Comparison of ENCODE assay signal across 16 cellular contexts in the genomic region with DNA sequence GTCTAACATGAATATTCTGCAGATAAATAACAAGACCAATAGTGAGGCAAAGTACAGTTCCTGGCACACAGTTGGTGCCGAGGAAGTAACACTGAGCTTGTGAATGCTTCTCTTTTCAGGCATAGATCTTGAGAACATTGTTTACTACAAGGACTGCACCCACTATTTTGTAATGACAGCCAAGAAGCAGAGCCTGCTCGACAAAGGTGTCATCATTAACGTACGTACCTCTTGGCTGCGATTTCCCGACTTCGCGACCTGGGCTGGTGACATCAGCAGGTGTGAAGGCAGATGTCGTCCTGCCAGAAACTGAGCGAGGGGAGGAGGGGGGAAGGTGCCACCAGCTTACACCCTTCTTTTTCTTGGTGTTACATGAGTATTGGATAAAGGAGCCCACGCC.
A peak's percentile ranks its signal among the peaks of the same experiment; 100 is the strongest.
DNase-seq lines count a peak whose midpoint lies in the region; ATAC-seq and TF ChIP-seq lines count a peak whose summit lies in the region.
"Had no signal": no experiment of that assay in that cellular context is flagged by ENCODE, and none has a peak within 500 bp of the region (broad histone marks: within the 10 kb centered on the region; RNA-seq: fewer than 3 reads in every experiment).

No MANE protein-coding gene starts in this region.

- H3K9me3 ChIP-seq in DND-41 (ENCODE audit: insufficient read depth, low read length, severe bottlenecking), result no peaks in the 10 kb centered on the region
- no peaks in the 10 kb centered on the region for H3K9me3 ChIP-seq in osteoblast (ENCODE audit: low read depth, low read length)
- H3K9me3 ChIP-seq: mucosa of descending colon, Peyer's patch had no signal

- H3K4me1 ChIP-seq in DND-41 (ENCODE audit: insufficient read depth, low read length) (peaks cover 23% of the 10 kb centered on the region), osteoblast (ENCODE audit: insufficient read depth, low read length) (peaks cover 54% of the 10 kb centered on the region)

- ATAC-seq in DND-41 (ENCODE audit: insufficient read depth, low read depth) (no peak), GM19351 (IDR thresholded peaks at IDR 0.05; ENCODE audit: unreplicated experiment) (no peak)
- no peak for ATAC-seq in activated CD4-positive, CD25-positive, alpha-beta regulatory T cell treated with anti-CD3 and anti-CD28 coated beads, Interleukin-2, amount 50 U/mL, for 24 hours
- ATAC-seq: mucosa of descending colon had no signal

- H2AFZ ChIP-seq in DND-41 (ENCODE audit: low read depth, low read length), result no peak overlapping the region
- no peak overlapping the region for H2AFZ ChIP-seq in osteoblast (ENCODE audit: low read length)

- H3K9ac ChIP-seq in DND-41 (ENCODE audit: low read depth, low read length), result no peak overlapping the region

- H3K4me2 ChIP-seq in DND-41 (ENCODE audit: insufficient read depth, low read length) (no peak overlapping the region), osteoblast (ENCODE audit: insufficient read depth, low read length) (no peak overlapping the region)

- DNase-seq in Ammon's horn (ENCODE audit: low spot score), result peak; percentile 27
- DNase-seq in DND-41, result no peak
- no peak for DNase-seq in coronary artery (ENCODE audit: low spot score)
- no peak for DNase-seq in osteoblast (ENCODE audit: insufficient read length, low spot score, missing footprints)
- DNase-seq in NCI-H128 (lab: John Stamatoyannopoulos, UW; ENCODE audit: unreplicated experiment), result no peak
- DNase-seq in medulla oblongata (ENCODE audit: extremely low spot score), result no peak
- DNase-seq: activated CD4-positive, alpha-beta T cell treated with anti-CD3 and anti-CD28 coated beads for 1 hour; activated CD8-positive, alpha-beta memory T cell treated with anti-CD3 and anti-CD28 coated beads, Interleukin-2, amount 50 U/mL, for 4 hours; cerebellar nuclear complex; DMS79; kidney; MM.1S; Peyer's patch had no signal

- H3K79me2 ChIP-seq in DND-41 (ENCODE audit: insufficient read depth, low read length) (no peaks in the 10 kb centered on the region), osteoblast (ENCODE audit: insufficient read depth, low read length) (peaks cover 2% of the 10 kb centered on the region)

- H3K27ac ChIP-seq in DND-41 (ENCODE audit: low read length), result peak overlapping the region; percentile 41; the same call in 1 of the 2 replicates
- H3K27ac ChIP-seq in coronary artery, result peak overlapping the region; percentile 49 to 84
- H3K27ac ChIP-seq in osteoblast (ENCODE audit: low read depth, low read length), result peak overlapping the region; percentile 12
- H3K27ac ChIP-seq: Peyer's patch had no signal

- H3K36me3 ChIP-seq in DND-41 (ENCODE audit: insufficient read depth, low read length) (no peaks in the 10 kb centered on the region), osteoblast (ENCODE audit: insufficient read depth, low read length) (peaks cover 95% of the 10 kb centered on the region)

- TF ChIP-seq CTCF in DND-41 (IDR thresholded peaks at IDR 0.05; ENCODE audit: borderline replicate concordance, extremely low read depth, low read length, poor library complexity, severe bottlenecking), result no peak
- TF ChIP-seq CTCF in coronary artery (IDR thresholded peaks at IDR 0.05), result no peak
- TF ChIP-seq CTCF in osteoblast (IDR thresholded peaks at IDR 0.05; ENCODE audit: extremely low read depth, low read depth, low read length), result no peak

- H3K27me3 ChIP-seq in DND-41 (ENCODE audit: insufficient read depth, low read length, poor library complexity), result no peaks in the 10 kb centered on the region
- H3K27me3 ChIP-seq in osteoblast (ENCODE audit: insufficient read depth, low read length), result no peaks in the 10 kb centered on the region
- H3K27me3 ChIP-seq: Peyer's patch had no signal

- no peaks in the 10 kb centered on the region for H4K20me1 ChIP-seq in DND-41 (ENCODE audit: insufficient read depth, low read length)
- no peaks in the 10 kb centered on the region for H4K20me1 ChIP-seq in osteoblast (ENCODE audit: insufficient read depth, low read length)

- H3K4me3 ChIP-seq in DND-41 (ENCODE audit: low read depth in 1 of 2, low read length in 2 of 2), result no peak overlapping the region
- no peak overlapping the region for H3K4me3 ChIP-seq in coronary artery
- H3K4me3 ChIP-seq in osteoblast (ENCODE audit: insufficient read depth, low read length), result no peak overlapping the region
- H3K4me3 ChIP-seq: mucosa of descending colon, Peyer's patch had no signal

Comparison
In these comparisons a context has a peak if more than half of its experiments do, and no peak if none do; other contexts are left out.
1. H3K27ac ChIP-seq: peak in every context shown above with its lines; median percentile 66 in coronary artery; 41 in DND-41; 12 in osteoblast.